In genomic region chrX:23694606-23695005, GRCh38 we compare ENCODE assay signal across 8 cellular contexts. TPM values are rescaled to one million over a fixed set of nuclear protein-coding genes. Genes with fewer than 3 reads are reported as not detected.
DNase-seq lines count a peak whose midpoint lies in the region; ATAC-seq, FAIRE-seq and TF ChIP-seq lines count a peak whose summit lies in the region.

No MANE protein-coding gene starts in this region.

- CTCF ChIA-PET in A549 (lab: Yijun Ruan, JAX): interaction anchor here (0.7 to 20.9 kb wide), 14 partner anchors 8 to 360 kb away, joined by 3 to 312 read pairs (median 4); partner anchors contain the start of genes APOO, CXorf58, EIF2S3 and SAT1
- CTCF ChIA-PET in GM10248 (lab: Yijun Ruan, JAX): interaction anchor here (0.7 to 5.8 kb wide), 10 partner anchors 9 to 230 kb away, joined by 3 to 64 read pairs (median 4); partner anchors contain the start of genes APOO and CXorf58

- TF ChIP-seq RAD21 in A549 (conservative IDR thresholded peaks at IDR 0.05 in 1 of 2, IDR thresholded peaks at IDR 0.05 in 1 of 2): peak; percentile 80 to 88

- H3K4me3 ChIP-seq in A549: 0 out of 3 replicates have a peak overlapping the region, but pooled peaks have one; percentile 22
- no peak overlapping the region for H3K4me3 ChIP-seq in HL-60 (replicated peaks; ENCODE audit: insufficient read depth, low read length)
- no peak overlapping the region for H3K4me3 ChIP-seq in small intestine (ENCODE audit: low read depth in 1 of 2, low read length in 2 of 2)

- FAIRE-seq in A549 (lab: Jason Lieb, UNC): no peak
- FAIRE-seq in small intestine (lab: Jason Lieb, UNC): no peak

- 0% methylated on average over 2 of the region's 8 CpGs for WGBS in A549 (ENCODE audit: missing lambda C conversion rate)
- WGBS in small intestine, 3 donors: 1 to 3% (median 3%) methylated on average over 7 to 8 of the region's 8 CpGs

- POLR2A ChIA-PET in A549 (lab: Yijun Ruan, JAX): interaction anchor here (0.6 kb wide), 1 partner anchor 11 kb away, joined by 5 read pairs; no protein-coding TSS in a partner anchor
- POLR2A ChIA-PET in GM10248 (lab: Yijun Ruan, JAX): no interaction called here

- no peaks in the 10 kb centered on the region for H3K4me1 ChIP-seq in A549
- H3K4me1 ChIP-seq in small intestine (ENCODE audit: control insufficient read depth in 2 of 2, insufficient read depth in 1 of 2, low read depth in 1 of 2, low read length in 1 of 2): no peaks in the 10 kb centered on the region

- H3K27me3 ChIP-seq in HL-60 (ENCODE audit: insufficient read depth, poor library complexity, severe bottlenecking) (no peaks in the 10 kb centered on the region), small intestine (ENCODE audit: control insufficient read depth in 2 of 2, insufficient read depth in 2 of 2, low read length in 2 of 2) (no peaks in the 10 kb centered on the region)

- DNase-seq in A549 (ENCODE audit: low read depth in 1 of 2, low spot score in 1 of 2) (peak; percentile 33 to 77), GM10248 (ENCODE audit: extremely low spot score) (peak; percentile 67), HL-60 (ENCODE audit: low read depth in 1 of 2, low spot score in 1 of 2) (peak in 1 of 2 experiments; percentile 48), RPMI8226 (peak; percentile 54), anterior cingulate cortex (lab: John Stamatoyannopoulos, UW) (peak in 40 of 58 donors; percentile 0 to 58 (median 6)), hippocampal formation (lab: John Stamatoyannopoulos, UW) (peak; percentile 1 to 10), small intestine (peak; percentile 52), mesenteric fat pad (ENCODE audit: low spot score) (no peak)

- ATAC-seq in A549: peak; percentile 84 to 91

- no peak for TF ChIP-seq EP300 in A549 (IDR thresholded peaks at IDR 0.05)

- H3K27ac ChIP-seq in A549 (peak overlapping the region; percentile 45 to 70; a peak in 3 of 6 replicates), HL-60 (replicated peaks) (no peak overlapping the region), small intestine (ENCODE audit: low read depth in 1 of 2, low read length in 1 of 2) (no peak overlapping the region)

- TF ChIP-seq POLR2A in A549 (IDR thresholded peaks at IDR 0.05; ENCODE audit: low read length): no peak

- H3K36me3 ChIP-seq in small intestine (ENCODE audit: control insufficient read depth in 2 of 2, insufficient read depth in 2 of 2, low read length in 2 of 2): no peaks in the 10 kb centered on the region

- no peaks in the 10 kb centered on the region for H3K9me3 ChIP-seq in A549
- H3K9me3 ChIP-seq in small intestine (ENCODE audit: control insufficient read depth, low read depth): no peaks in the 10 kb centered on the region

- TF ChIP-seq CTCF in A549 (IDR thresholded peaks at IDR 0.05) (peak; percentile 58), GM10248 (IDR thresholded peaks at IDR 0.05; ENCODE audit: control extremely low read depth, extremely low read depth, low read depth, missing control alignments) (peak; percentile 51), HL-60 (IDR thresholded peaks at IDR 0.05; ENCODE audit: insufficient read depth, low read length) (peak; percentile 5)

- H3K4me2 ChIP-seq in A549: peak overlapping the region; percentile 66

TF ChIP-seq in A549, 52 proteins besides CTCF, POLR2A, EP300 and RAD21:
- TF ChIP-seq CHD4 (IDR thresholded peaks at IDR 0.05; ENCODE audit: borderline replicate concordance) (no peak), SMC3 (IDR thresholded peaks at IDR 0.05) (peak; percentile 82), MAFK (IDR thresholded peaks at IDR 0.05; ENCODE audit: partially characterized antibody) (no peak), USF2 (IDR thresholded peaks at IDR 0.05) (no peak), HOXB13 (CRISPR knock-in tag; IDR thresholded peaks at IDR 0.05; ENCODE audit: low read depth) (no peak), JUN (IDR thresholded peaks at IDR 0.05) (no peak)
TF ChIP-seq in A549: peak in this region for 1.

RNA-seq across cellular contexts. Expression of gene PRDX4, which starts 27.3 kb away (rescaled TPM):
- polyA plus RNA-seq in A549 (2011; rRNA removed): 283 and 313 TPM in 2 replicates
- 233 and 265 TPM in 2 replicates for polyA plus RNA-seq in A549 (2012; cell fraction: cytosol; rRNA removed)
- polyA plus RNA-seq in A549 (2012; cell fraction: nucleus; rRNA removed): 150 and 171 TPM in 2 replicates
- polyA plus RNA-seq in A549 (2017; fragmentation: RNase III; extraction: RNeasy Plus Mini Kit Qiagen cat#74134 plus additional on column Dnase treatment): 207 to 226 TPM (median 212 TPM) in 3 replicates
- 49.2 and 49.4 TPM in 2 replicates for polyA minus RNA-seq in A549 (2011; rRNA and poly(A)+ RNA removed)
- polyA plus RNA-seq in small intestine: 100 to 1,000 TPM in 1 of 3 donors, 10 to 100 TPM in 2; 13.4 to 124 (median 38.6) TPM
- 84.8 TPM for total RNA-seq in mesenteric fat pad

RNA-seq across cellular contexts. Expression of gene ACOT9, which starts 48.5 kb away (rescaled TPM):
- polyA plus RNA-seq in A549 (2011; rRNA removed) (83.0 and 110 TPM in 2 replicates), A549 (2017; fragmentation: RNase III; extraction: RNeasy Plus Mini Kit Qiagen cat#74134 plus additional on column Dnase treatment) (87.0 to 91.2 TPM (median 87.3 TPM) in 3 replicates), small intestine (10 to 100 TPM; 20.1 to 43.8 (median 41.3) TPM)
- polyA plus RNA-seq in A549 (2012; cell fraction: cytosol; rRNA removed): 43.1 and 45.1 TPM in 2 replicates
- 43.6 and 65.1 TPM in 2 replicates for polyA plus RNA-seq in A549 (2012; cell fraction: nucleus; rRNA removed)
- polyA minus RNA-seq in A549 (2011; rRNA and poly(A)+ RNA removed): 31.7 and 35.7 TPM in 2 replicates
- total RNA-seq in mesenteric fat pad: 52.0 TPM

Comparison
In these comparisons a context has a peak if more than half of its experiments do, and no peak if none do; other contexts are left out.
1. H3K27ac ChIP-seq: peak in A549 (2 of 2); none in HL-60 (single experiment) and small intestine (0 of 2).
2. CTCF ChIP-seq: peak in every context shown above with its lines; median percentile 58 in A549; 51 in GM10248; 5 in HL-60.